ENCODE assay signal across 22 cellular contexts in genomic region chr6:162467679-162468078, GRCh38.
A peak's percentile ranks its signal among the peaks of the same experiment; 100 is the strongest.
DNase-seq lines count a peak whose midpoint lies in the region; ATAC-seq and TF ChIP-seq lines count a peak whose summit lies in the region.
"Had no signal": no experiment of that assay in that cellular context is flagged by ENCODE, and none has a peak within 500 bp of the region (broad histone marks: within the 10 kb centered on the region; RNA-seq: fewer than 3 reads in every experiment).

No MANE protein-coding gene starts in this region.

- H3K4me1 Mint-ChIP-seq in activated CD4-positive, alpha-beta T cell treated with anti-CD3 and anti-CD28 coated beads, Interleukin-2, amount 10 ng/mL, durations not matched to agents 24 days and 14 days: no peaks in the 10 kb centered on the region
- no peaks in the 10 kb centered on the region for H3K4me1 Mint-ChIP-seq in CD4-positive, alpha-beta T cell (ENCODE audit: low read depth)
- no peaks in the 10 kb centered on the region for H3K4me1 Mint-ChIP-seq in activated naive CD8-positive, alpha-beta T cell treated with anti-CD3 and anti-CD28 coated beads for 36 hours
- no peaks in the 10 kb centered on the region for H3K4me1 Mint-ChIP-seq in effector memory CD8-positive, alpha-beta T cell (ENCODE audit: low read depth in 2 of 2)
- H3K4me1 Mint-ChIP-seq: B cell; CD4-positive, CD25-positive, alpha-beta regulatory T cell; GM23338 had no signal

- intact Hi-C loops in activated CD4-positive, alpha-beta T cell treated with anti-CD3 and anti-CD28 coated beads, Interleukin-2, amount 10 ng/mL, durations not matched to agents 24 days and 14 days (cut with micrococcal nuclease): no loop called here
- intact Hi-C loops in left cardiac atrium (cut with DNase I): no loop called here
- intact Hi-C loops in CD4-positive, alpha-beta T cell (cut with DNase I, micrococcal nuclease): no loop called here

- POLR2A ChIA-PET in CD4-positive, alpha-beta T cell (lab: Charles Lee): no interaction called here

- H3K36me3 Mint-ChIP-seq in activated CD4-positive, alpha-beta T cell treated with anti-CD3 and anti-CD28 coated beads, Interleukin-2, amount 10 ng/mL, durations not matched to agents 24 days and 14 days (ENCODE audit: low read depth): no peaks in the 10 kb centered on the region
- H3K36me3 Mint-ChIP-seq in CD4-positive, alpha-beta T cell (ENCODE audit: low read depth): no peaks in the 10 kb centered on the region
- H3K36me3 Mint-ChIP-seq in activated naive CD8-positive, alpha-beta T cell treated with anti-CD3 and anti-CD28 coated beads for 36 hours: no peaks in the 10 kb centered on the region
- H3K36me3 Mint-ChIP-seq in effector memory CD8-positive, alpha-beta T cell (ENCODE audit: insufficient read depth): no peaks in the 10 kb centered on the region
- H3K36me3 Mint-ChIP-seq: CD4-positive, CD25-positive, alpha-beta regulatory T cell had no signal

- peak; percentile 40 for DNase-seq in activated CD4-positive, alpha-beta T cell treated with anti-CD3 and anti-CD28 coated beads, Interleukin-2, amount 10 ng/mL, durations not matched to agents 24 days and 14 days
- no peak for DNase-seq in activated CD4-positive, alpha-beta T cell treated with anti-CD3 and anti-CD28 coated beads, Interleukin-2, amount 50 U/mL, for 1 hour
- peak; percentile 50 for DNase-seq in left cardiac atrium
- DNase-seq in CD4-positive, alpha-beta T cell: no peak
- DNase-seq in activated naive CD8-positive, alpha-beta T cell treated with anti-CD3 and anti-CD28 coated beads for 36 hours: no peak
- no peak for DNase-seq in effector memory CD8-positive, alpha-beta T cell
- DNase-seq: 8988T; Caco-2; CD4-positive, CD25-positive, alpha-beta regulatory T cell; GDM1; MM.1S; NCI-H1092; NCI-H1436 treated with DMSO at 0.1 percent for 48 hours; NCI-H510A; NCI-H774; OCI-M1; SHP77 treated with DMSO at 0.1 percent for 48 hours had no signal

- TF ChIP-seq CTCF in CD4-positive, alpha-beta T cell (IDR thresholded peaks at IDR 0.05): no peak

- 80 to 88% methylated on average over 9 of the region's 9 CpGs for WGBS in mesodermal cell (ENCODE audit: insufficient coverage in 2 of 2), 2 experiments

- ATAC-seq in left cardiac atrium (peak; percentile 87 to 93), HG02798 (IDR thresholded peaks at IDR 0.05; ENCODE audit: poor library complexity, unreplicated experiment) (no peak)
- no peak for ATAC-seq in CD4-positive, alpha-beta T cell (ENCODE audit: poor library complexity)
- ATAC-seq in effector memory CD8-positive, alpha-beta T cell (replicated peaks): no peak
- ATAC-seq: GM23338, HCT116 had no signal

- H3K9me3 ChIP-seq in mesodermal cell (ENCODE audit: control insufficient read depth, low read length): no peaks in the 10 kb centered on the region
- no peaks in the 10 kb centered on the region for H3K9me3 ChIP-seq in CD4-positive, alpha-beta T cell (ENCODE audit: control insufficient read depth, low read length)
- H3K9me3 ChIP-seq: Caco-2 had no signal

- H3K4me3 ChIP-seq in mesodermal cell (ENCODE audit: extremely low read depth, insufficient read depth, low read length, poor library complexity, severe bottlenecking): no peak overlapping the region
- H3K4me3 ChIP-seq: GM23338 had no signal

- no peaks in the 10 kb centered on the region for H3K9me3 Mint-ChIP-seq in activated CD4-positive, alpha-beta T cell treated with anti-CD3 and anti-CD28 coated beads, Interleukin-2, amount 10 ng/mL, durations not matched to agents 24 days and 14 days
- no peaks in the 10 kb centered on the region for H3K9me3 Mint-ChIP-seq in CD4-positive, alpha-beta T cell
- H3K9me3 Mint-ChIP-seq in activated naive CD8-positive, alpha-beta T cell treated with anti-CD3 and anti-CD28 coated beads for 36 hours: no peaks in the 10 kb centered on the region
- H3K9me3 Mint-ChIP-seq in effector memory CD8-positive, alpha-beta T cell: peaks cover 6 to 8% of the 10 kb centered on the region in 2 donors
- H3K9me3 Mint-ChIP-seq: GM23338 had no signal

- no peaks in the 10 kb centered on the region for H3K36me3 ChIP-seq in mesodermal cell (ENCODE audit: control insufficient read depth, insufficient read depth, low read length)

- H3K27ac ChIP-seq in mesodermal cell (ENCODE audit: low read depth, low read length, severe bottlenecking): peak overlapping the region; percentile 31
- no peak overlapping the region for H3K27ac ChIP-seq in CD4-positive, alpha-beta T cell (ENCODE audit: low read depth, low read length)

- CTCF ChIA-PET in CD4-positive, alpha-beta T cell (lab: Charles Lee): no interaction called here

- H3K27me3 ChIP-seq in CD4-positive, alpha-beta T cell (ENCODE audit: control insufficient read depth, insufficient read depth, low read length): no peaks in the 10 kb centered on the region

- no peak overlapping the region for H3K4me3 Mint-ChIP-seq in activated CD4-positive, alpha-beta T cell treated with anti-CD3 and anti-CD28 coated beads, Interleukin-2, amount 10 ng/mL, durations not matched to agents 24 days and 14 days
- H3K4me3 Mint-ChIP-seq in CD4-positive, alpha-beta T cell: no peak overlapping the region
- H3K4me3 Mint-ChIP-seq in activated naive CD8-positive, alpha-beta T cell treated with anti-CD3 and anti-CD28 coated beads for 36 hours: no peak overlapping the region
- H3K4me3 Mint-ChIP-seq in effector memory CD8-positive, alpha-beta T cell: no peak overlapping the region
- H3K4me3 Mint-ChIP-seq: B cell; CD4-positive, CD25-positive, alpha-beta regulatory T cell; GM23338 had no signal

- H3K4me1 ChIP-seq in mesodermal cell (ENCODE audit: control insufficient read depth, insufficient read depth, low read length, poor library complexity, severe bottlenecking): peaks cover 4% of the 10 kb centered on the region
- H3K4me1 ChIP-seq: Caco-2 had no signal

- H3K27me3 Mint-ChIP-seq in activated CD4-positive, alpha-beta T cell treated with anti-CD3 and anti-CD28 coated beads, Interleukin-2, amount 10 ng/mL, durations not matched to agents 24 days and 14 days: no peaks in the 10 kb centered on the region
- H3K27me3 Mint-ChIP-seq in CD4-positive, alpha-beta T cell: no peaks in the 10 kb centered on the region
- no peaks in the 10 kb centered on the region for H3K27me3 Mint-ChIP-seq in activated naive CD8-positive, alpha-beta T cell treated with anti-CD3 and anti-CD28 coated beads for 36 hours
- no peaks in the 10 kb centered on the region for H3K27me3 Mint-ChIP-seq in effector memory CD8-positive, alpha-beta T cell
- H3K27me3 Mint-ChIP-seq: B cell; CD4-positive, CD25-positive, alpha-beta regulatory T cell had no signal

- no peak overlapping the region for H3K27ac Mint-ChIP-seq in activated CD4-positive, alpha-beta T cell treated with anti-CD3 and anti-CD28 coated beads, Interleukin-2, amount 10 ng/mL, durations not matched to agents 24 days and 14 days
- no peak overlapping the region for H3K27ac Mint-ChIP-seq in CD4-positive, alpha-beta T cell
- H3K27ac Mint-ChIP-seq in activated naive CD8-positive, alpha-beta T cell treated with anti-CD3 and anti-CD28 coated beads for 36 hours: no peak overlapping the region
- no peak overlapping the region for H3K27ac Mint-ChIP-seq in effector memory CD8-positive, alpha-beta T cell
- H3K27ac Mint-ChIP-seq: B cell; CD4-positive, CD25-positive, alpha-beta regulatory T cell; GM23338 had no signal

Comparison
In these comparisons a context has a peak if more than half of its experiments do, and no peak if none do; other contexts are left out.
1. DNase-seq: peak in activated CD4-positive, alpha-beta T cell treated with anti-CD3 and anti-CD28 coated beads, Interleukin-2, amount 10 ng/mL, durations not matched to agents 24 days and 14 days (single experiment) and left cardiac atrium (single experiment); none in activated CD4-positive, alpha-beta T cell treated with anti-CD3 and anti-CD28 coated beads, Interleukin-2, amount 50 U/mL, for 1 hour (single experiment), CD4-positive, alpha-beta T cell (0 of 10), activated naive CD8-positive, alpha-beta T cell treated with anti-CD3 and anti-CD28 coated beads for 36 hours (single experiment) and effector memory CD8-positive, alpha-beta T cell (0 of 3).
2. ATAC-seq: peak in left cardiac atrium (2 of 2); none in CD4-positive, alpha-beta T cell (single experiment), HG02798 (single experiment) and effector memory CD8-positive, alpha-beta T cell (single experiment).